In genomic region chr10:32056136-32057040, GRCh38 we compare ENCODE assay signal across 8 cellular contexts. TPM values are rescaled to one million over a fixed set of nuclear protein-coding genes. Genes with fewer than 3 reads are reported as not detected.
A peak's percentile ranks its signal among the peaks of the same experiment; 100 is the strongest.
DNase-seq lines count a peak whose midpoint lies in the region; ATAC-seq and TF ChIP-seq lines count a peak whose summit lies in the region.

TSS of gene KIF5B (minus strand) at chr10:32056425. CDS start at chr10:32055973, 452 bp downstream.

- no peaks in the 10 kb centered on the region for H3K27me3 Mint-ChIP-seq in MCF 10A (ENCODE audit: insufficient read depth, unreplicated experiment)

- H3K4me1 ChIP-seq in A673 (ENCODE audit: insufficient read depth, low read length, poor library complexity, severe bottlenecking) (peaks cover 26% of the 10 kb centered on the region), skeletal muscle tissue (ENCODE audit: control insufficient read depth in 3 of 3, insufficient read depth in 3 of 3, low read length in 3 of 3) (peaks cover 16 to 31% (median 21%) of the 10 kb centered on the region in 3 donors)

- H3K9me3 ChIP-seq in A673 (ENCODE audit: low read depth, low read length, poor library complexity, severe bottlenecking) (no peaks in the 10 kb centered on the region), iPS-18c (ENCODE audit: control insufficient read depth, insufficient read depth, low read length) (no peaks in the 10 kb centered on the region), skeletal muscle tissue (ENCODE audit: control insufficient read depth in 3 of 3, low read length in 3 of 3) (no peaks in the 10 kb centered on the region)

- H3K27ac Mint-ChIP-seq in MCF 10A (ENCODE audit: low read depth, unreplicated experiment): peak within 1 kb of the TSS; percentile 90

- no peaks in the 10 kb centered on the region for H3K4me1 Mint-ChIP-seq in MCF 10A (ENCODE audit: insufficient read depth, unreplicated experiment)

- H3K4me3 ChIP-seq in A673 (ENCODE audit: low read depth, low read length, poor library complexity, severe bottlenecking) (peak within 1 kb of the TSS; percentile 97), iPS-18c (ENCODE audit: insufficient read depth, low read depth, low read length) (peak within 1 kb of the TSS; percentile 96), skeletal muscle tissue (ENCODE audit: low read length in 3 of 3) (peak within 1 kb of the TSS; percentile 92 to 97 (median 95))

- TF ChIP-seq CTCF in A673 (conservative IDR thresholded peaks at IDR 0.05; ENCODE audit: low read depth, low read length): no peak
- TF ChIP-seq CTCF in VCaP (conservative IDR thresholded peaks at IDR 0.05): no peak
- no peak for TF ChIP-seq CTCF in MCF 10A (IDR thresholded peaks at IDR 0.05; ENCODE audit: unreplicated experiment)

- H3K4me3 Mint-ChIP-seq in MCF 10A (ENCODE audit: unreplicated experiment): peak within 1 kb of the TSS; percentile 98

- H3K27me3 ChIP-seq in A673 (replicated peaks; ENCODE audit: insufficient read depth, low read depth, low read length, poor library complexity) (no peaks in the 10 kb centered on the region), skeletal muscle tissue (ENCODE audit: control insufficient read depth in 3 of 3, insufficient read depth in 3 of 3, low read length in 3 of 3) (no peaks in the 10 kb centered on the region)

- intact Hi-C loops in A673 (cut with micrococcal nuclease; ENCODE audit: unreplicated experiment): loop anchor here (5.0 kb wide), 1 partner anchor 291 kb away; the partner anchor contains the start of gene EPC1
- intact Hi-C loops in MCF 10A (cut with micrococcal nuclease): loop anchor here (5.0 to 10.0 kb wide), 2 partner anchors 136 to 288 kb away; partner anchors contain the start of gene EPC1

- H3K36me3 ChIP-seq in A673 (ENCODE audit: insufficient read depth, low read length, poor library complexity, severe bottlenecking) (no peaks in the 10 kb centered on the region), skeletal muscle tissue (ENCODE audit: control insufficient read depth in 3 of 3, insufficient read depth in 3 of 3, low read length in 3 of 3) (no peaks in the 10 kb centered on the region)

- H3K36me3 Mint-ChIP-seq in MCF 10A (ENCODE audit: insufficient read depth, unreplicated experiment): peaks cover 6% of the 10 kb centered on the region

- peak within 1 kb of the TSS; percentile 89 to 92 (median 92) for H3K9ac ChIP-seq in skeletal muscle tissue (ENCODE audit: low read depth in 1 of 3, low read length in 3 of 3)

- H3K9me3 Mint-ChIP-seq in MCF 10A (ENCODE audit: unreplicated experiment): no peaks in the 10 kb centered on the region

- BruUV-seq in A673 (replicated peaks; lab: Mats Ljungman, UMichigan) (no TSS peak), MCF 10A (replicated peaks; lab: Mats Ljungman, UMichigan) (no TSS peak)

- DNase-seq in A673 (ENCODE audit: low spot score) (peak; percentile 91), NCI-H2171 (lab: John Stamatoyannopoulos, UW) (peak; percentile 62), MCF 10A (ENCODE audit: unreplicated experiment) (peak; percentile 83)

- ATAC-seq in GM18861 (IDR thresholded peaks at IDR 0.05; ENCODE audit: unreplicated experiment) (peak; percentile 72), HG03066 (IDR thresholded peaks at IDR 0.05; ENCODE audit: low read depth, unreplicated experiment) (peak; percentile 71)

- POLR2A ChIA-PET in A673 (lab: Charles Lee; ENCODE audit: low non-redundant PET): no interaction called here
- POLR2A ChIA-PET in MCF 10A (lab: Yijun Ruan, JAX): interaction anchor here (0.5 to 2.3 kb wide), 14 partner anchors 14 to 886 kb away, joined by 3 to 9 read pairs (median 4); no protein-coding TSS in a partner anchor

- peak within 1 kb of the TSS; percentile 95 for H3K27ac ChIP-seq in A673 (ENCODE audit: low read depth, low read length, poor library complexity, severe bottlenecking)
- peak within 1 kb of the TSS; percentile 98 for H3K27ac ChIP-seq in VCaP
- peak within 1 kb of the TSS; percentile 95 for H3K27ac ChIP-seq in skeletal muscle tissue (ENCODE audit: low read depth, low read length)

- CTCF ChIA-PET in A673 (lab: Charles Lee): no interaction called here
- CTCF ChIA-PET in MCF 10A (lab: Yijun Ruan, JAX): interaction anchor here (0.6 to 1.1 kb wide), 4 partner anchors 10 to 303 kb away, joined by 3 read pairs; no protein-coding TSS in a partner anchor

RNA-seq across cellular contexts. Expression of gene KIF5B, which starts in this region (rescaled TPM):
- total RNA-seq in A673 (2021) (135 and 148 TPM in 2 replicates), MCF 10A (2022) (150 and 187 TPM in 2 replicates), skeletal muscle tissue (52.2 TPM)

Comparison
In these comparisons a context has a peak if more than half of its experiments do, and no peak if none do; other contexts are left out.
1. Peak in every context shown above with its lines: DNase-seq, ATAC-seq, H3K4me3 ChIP-seq and H3K27ac ChIP-seq.